ENCODE assay signal across 1 cellular context in the genomic region with DNA sequence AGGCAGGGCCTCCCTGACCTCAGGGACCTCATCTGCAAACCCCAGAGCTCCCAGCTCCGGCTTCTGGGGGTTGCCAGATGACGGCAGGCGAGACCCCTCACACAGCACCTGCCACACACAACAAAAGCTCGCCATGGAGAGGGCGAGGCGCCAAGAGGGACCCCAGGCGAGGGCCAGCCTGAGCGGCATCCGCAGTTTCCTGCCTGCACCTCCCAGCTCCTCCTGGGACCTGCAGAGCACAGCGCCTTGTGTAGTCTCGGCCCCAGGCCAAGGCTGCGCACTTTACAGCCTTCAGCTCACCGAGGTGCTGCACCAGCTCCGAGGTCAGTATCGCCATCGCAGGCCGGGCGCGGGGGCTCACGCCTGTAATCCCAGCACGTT.
TF ChIP-seq lines count a peak whose summit lies in the region.

No MANE protein-coding gene starts in this region.

TF ChIP-seq in H1, 55 proteins besides CTCF, POLR2A, EP300 and RAD21 (continued from another document):
- no peak for TF ChIP-seq SAP30 (IDR thresholded peaks at IDR 0.05; ENCODE audit: insufficient read depth, insufficient replicate concordance, low read length)
- TF ChIP-seq TBP (IDR thresholded peaks at IDR 0.05; ENCODE audit: low read depth, low read length): no peak
